11 cellular contexts compared by ENCODE assay signal in genomic region chr7:100176096-100176835, GRCh38. TPM values are rescaled to one million over a fixed set of nuclear protein-coding genes. Genes with fewer than 3 reads are reported as not detected.
A peak's percentile ranks its signal among the peaks of the same experiment; 100 is the strongest.
DNase-seq lines count a peak whose midpoint lies in the region; ATAC-seq, FAIRE-seq and TF ChIP-seq lines count a peak whose summit lies in the region.
"Had no signal": no experiment of that assay in that cellular context is flagged by ENCODE, and none has a peak within 500 bp of the region (broad histone marks: within the 10 kb centered on the region; RNA-seq: fewer than 3 reads in every experiment).

No MANE protein-coding gene starts in this region.

- ATAC-seq in CD8-positive, alpha-beta T cell, result no peak
- no peak for ATAC-seq in mucosa of descending colon
- no peak for ATAC-seq in GM21423 (IDR thresholded peaks at IDR 0.05; ENCODE audit: unreplicated experiment)

- POLR2A ChIA-PET in CD8-positive, alpha-beta T cell (lab: Charles Lee), result interaction anchor here (1.2 to 2.8 kb wide), 4 partner anchors 10 to 50 kb away, joined by 3 to 13 read pairs (median 6); partner anchors contain the start of genes LAMTOR4 and MBLAC1

- no peaks in the 10 kb centered on the region for H3K36me3 Mint-ChIP-seq in CD8-positive, alpha-beta T cell
- H3K36me3 Mint-ChIP-seq in nephron (ENCODE audit: low read depth), result peaks cover 13% of the 10 kb centered on the region

- no peaks in the 10 kb centered on the region for H3K79me2 ChIP-seq in Karpas-422 (ENCODE audit: low read length)

- no peak overlapping the region for H3K27ac ChIP-seq in CD8-positive, alpha-beta T cell (ENCODE audit: low read depth, low read length)
- no peak overlapping the region for H3K27ac ChIP-seq in Karpas-422 (ENCODE audit: low read length)
- H3K27ac ChIP-seq in substantia nigra (ENCODE audit: low read depth, low read length, poor library complexity, severe bottlenecking), result no peak overlapping the region
- H3K27ac ChIP-seq: thyroid gland had no signal

- peak overlapping the region; percentile 96 for H3K4me2 ChIP-seq in Karpas-422 (ENCODE audit: low read depth, low read length, poor library complexity, severe bottlenecking)

- intact Hi-C loops in CD8-positive, alpha-beta T cell (cut with DNase I, micrococcal nuclease), result loop anchor here (1.0 to 5.0 kb wide), 5 partner anchors 17 to 49 kb away; partner anchors contain the start of genes LAMTOR4 (in 1 of the 2), MBLAC1 (in 1 of the 2) and TRAPPC14 (in 1 of the 2)
- intact Hi-C loops in mucosa of descending colon (cut with DNase I, micrococcal nuclease), result no loop called here

- peaks cover 33% of the 10 kb centered on the region for H3K4me1 ChIP-seq in CD8-positive, alpha-beta T cell (ENCODE audit: insufficient read depth, low read length)
- H3K4me1 ChIP-seq in Karpas-422 (ENCODE audit: low read length) (peaks cover 8% of the 10 kb centered on the region), mucosa of descending colon (ENCODE audit: low read depth) (peaks cover 3% of the 10 kb centered on the region)

- H4K20me1 ChIP-seq in Karpas-422 (ENCODE audit: insufficient read depth, low read depth, low read length), result peaks cover 3% of the 10 kb centered on the region; the same call in 1 of the 2 replicates

- H2AFZ ChIP-seq in Karpas-422 (ENCODE audit: low read length), result no peak overlapping the region

- TF ChIP-seq CTCF in CD8-positive, alpha-beta T cell (IDR thresholded peaks at IDR 0.05), result no peak
- TF ChIP-seq CTCF in bronchial epithelial cell (IDR thresholded peaks at IDR 0.05; ENCODE audit: insufficient read depth, low read length, severe bottlenecking) (no peak), nephron (IDR thresholded peaks at IDR 0.05; ENCODE audit: unreplicated experiment in 3 of 3) (no peak), mucosa of descending colon (IDR thresholded peaks at IDR 0.05) (no peak)

- no peaks in the 10 kb centered on the region for H3K27me3 Mint-ChIP-seq in CD8-positive, alpha-beta T cell (ENCODE audit: low read depth)
- H3K27me3 Mint-ChIP-seq in nephron (ENCODE audit: low read depth), result peaks cover 20% of the 10 kb centered on the region

- DNase-seq in CD8-positive, alpha-beta T cell, result no peak
- DNase-seq in Karpas-422 (no peak), bronchial epithelial cell (ENCODE audit: low read depth) (no peak), substantia nigra (lab: John Stamatoyannopoulos, UW) (no peak), mucosa of descending colon (no peak), NCI-H82 (lab: John Stamatoyannopoulos, UW) (no peak)
- DNase-seq: activated CD4-positive, CD25-positive, alpha-beta regulatory T cell treated with anti-CD3 and anti-CD28 coated beads, Interleukin-2, amount 50 U/mL, for 72 hours; NCI-H2171; thyroid gland had no signal

- H3K4me3 Mint-ChIP-seq in CD8-positive, alpha-beta T cell, result peak overlapping the region; percentile 74
- H3K4me3 Mint-ChIP-seq in nephron, result peak overlapping the region; percentile 84 to 92 (median 89)

- H3K27ac Mint-ChIP-seq in CD8-positive, alpha-beta T cell, result peak overlapping the region; percentile 76
- peak overlapping the region in 1 of 3 experiments; percentile 29 for H3K27ac Mint-ChIP-seq in nephron

- CTCF ChIA-PET in CD8-positive, alpha-beta T cell (lab: Charles Lee), result interaction anchor here (1.0 to 1.7 kb wide), 4 partner anchors 14 to 45 kb away, joined by 3 to 5 read pairs (median 4); no protein-coding TSS in a partner anchor

- no peak for FAIRE-seq in bronchial epithelial cell (lab: Jason Lieb, UNC)

- no peaks in the 10 kb centered on the region for H3K9me2 ChIP-seq in Karpas-422 (replicated peaks; ENCODE audit: insufficient read depth, low read length)

- H3K9me3 Mint-ChIP-seq in CD8-positive, alpha-beta T cell, result no peaks in the 10 kb centered on the region
- no peaks in the 10 kb centered on the region for H3K9me3 Mint-ChIP-seq in nephron

- H3K36me3 ChIP-seq in CD8-positive, alpha-beta T cell (ENCODE audit: insufficient read depth, low read length), result no peaks in the 10 kb centered on the region
- H3K36me3 ChIP-seq in Karpas-422 (ENCODE audit: insufficient read depth, low read length), result no peaks in the 10 kb centered on the region
- no peaks in the 10 kb centered on the region for H3K36me3 ChIP-seq in bronchial epithelial cell (ENCODE audit: control insufficient read depth, insufficient read depth, low read length)
- no peaks in the 10 kb centered on the region for H3K36me3 ChIP-seq in mucosa of descending colon (ENCODE audit: low read depth)
- H3K36me3 ChIP-seq: thyroid gland had no signal

- peaks cover 37% of the 10 kb centered on the region for H3K4me1 Mint-ChIP-seq in CD8-positive, alpha-beta T cell (ENCODE audit: low read depth)
- peaks cover 5% of the 10 kb centered on the region for H3K4me1 Mint-ChIP-seq in nephron

- H3K27me3 ChIP-seq in CD8-positive, alpha-beta T cell (ENCODE audit: insufficient read depth, low read length), result no peaks in the 10 kb centered on the region
- H3K27me3 ChIP-seq in Karpas-422 (ENCODE audit: low read length) (no peaks in the 10 kb centered on the region), bronchial epithelial cell (ENCODE audit: control insufficient read depth, insufficient read depth, low read length) (no peaks in the 10 kb centered on the region)

- peak overlapping the region; percentile 83 for H3K9ac ChIP-seq in Karpas-422 (ENCODE audit: low read length)

- no peak overlapping the region for H3K4me3 ChIP-seq in CD8-positive, alpha-beta T cell (ENCODE audit: low read depth, low read length)
- H3K4me3 ChIP-seq in Karpas-422 (ENCODE audit: low read length), result peak overlapping the region; percentile 89
- peak overlapping the region; percentile 51 for H3K4me3 ChIP-seq in bronchial epithelial cell (ENCODE audit: low read depth, low read length)
- H3K4me3 ChIP-seq in mucosa of descending colon, result no peak overlapping the region

- no peaks in the 10 kb centered on the region for H3K9me3 ChIP-seq in CD8-positive, alpha-beta T cell (ENCODE audit: low read length)
- H3K9me3 ChIP-seq in Karpas-422 (ENCODE audit: low read length), result no peaks in the 10 kb centered on the region
- H3K9me3 ChIP-seq in mucosa of descending colon, result no peaks in the 10 kb centered on the region
- H3K9me3 ChIP-seq: thyroid gland had no signal

RNA-seq across cellular contexts. Expression of gene GPC2, which starts 0.9 kb away (rescaled TPM):
- total RNA-seq in CD8-positive, alpha-beta T cell, result 10 to 100 TPM; 10.5 to 13.3 TPM
- total RNA-seq in Karpas-422 (2014; rRNA removed; shearing (Covaris generic); ENCODE audit: low replicate concordance), result 1.9 and 5.3 TPM in 2 replicates
- total RNA-seq in bronchial epithelial cell (1.0 and 1.3 TPM in 2 replicates), mucosa of descending colon (1 to 10 TPM; 3.4 to 6.2 (median 5.1) TPM)

RNA-seq across cellular contexts. Expression of gene STAG3, which starts 1.5 kb away (rescaled TPM):
- total RNA-seq in CD8-positive, alpha-beta T cell, result 1 to 10 TPM; 6.3 to 6.6 TPM
- 8.1 and 22.1 TPM in 2 replicates for total RNA-seq in Karpas-422 (2014; rRNA removed; shearing (Covaris generic); ENCODE audit: low replicate concordance)
- total RNA-seq in bronchial epithelial cell (under 0.01 and 0.13 TPM in 2 replicates), mucosa of descending colon (1 to 10 TPM; 2.4 to 6.4 (median 2.8) TPM)

RNA-seq across cellular contexts. Expression of gene GAL3ST4, which starts 7.8 kb away (rescaled TPM):
- 10 to 100 TPM; 10.2 to 11.5 TPM for total RNA-seq in CD8-positive, alpha-beta T cell
- 0.11 TPM in 1 of 2 replicates, not detected in the other for total RNA-seq in Karpas-422 (2014; rRNA removed; shearing (Covaris generic); ENCODE audit: low replicate concordance)
- under 0.01 and 0.51 TPM in 2 replicates for total RNA-seq in bronchial epithelial cell
- 1 to 10 TPM; 5.4 to 8.0 (median 6.1) TPM for total RNA-seq in mucosa of descending colon

RNA-seq across cellular contexts. Expression of gene TRAPPC14, which starts 17.7 kb away (rescaled TPM):
- 10 to 100 TPM; 40.6 to 47.1 TPM for total RNA-seq in CD8-positive, alpha-beta T cell
- total RNA-seq in Karpas-422 (2014; rRNA removed; shearing (Covaris generic); ENCODE audit: low replicate concordance), result 15.8 and 23.3 TPM in 2 replicates
- total RNA-seq in bronchial epithelial cell, result 3.4 and 5.5 TPM in 2 replicates
- total RNA-seq in mucosa of descending colon, result 10 to 100 TPM; 36.7 to 78.9 (median 49.0) TPM

RNA-seq across cellular contexts. Expression of gene LAMTOR4, which starts 27.5 kb away (rescaled TPM):
- total RNA-seq in CD8-positive, alpha-beta T cell, result 10 to 100 TPM; 68.4 to 83.1 TPM
- 171 and 292 TPM in 2 replicates for total RNA-seq in Karpas-422 (2014; rRNA removed; shearing (Covaris generic); ENCODE audit: low replicate concordance)
- total RNA-seq in bronchial epithelial cell (82.7 and 108 TPM in 2 replicates), mucosa of descending colon (100 to 1,000 TPM; 135 to 221 (median 187) TPM)

Comparison
In these comparisons a context has a peak if more than half of its experiments do, and no peak if none do; other contexts are left out.
1. H3K4me3 ChIP-seq: peak in Karpas-422 (single experiment) and bronchial epithelial cell (single experiment); none in CD8-positive, alpha-beta T cell (single experiment) and mucosa of descending colon (single experiment).
2. intact Hi-C loops: an anchor here in CD8-positive, alpha-beta T cell (1.0 to 5.0 kb wide); none called in mucosa of descending colon.